8 cellular contexts compared by ENCODE assay signal in genomic region chr1:239826209-239826608, GRCh38.
"Had no signal": no experiment of that assay in that cellular context is flagged by ENCODE, and none has a peak within 500 bp of the region (broad histone marks: within the 10 kb centered on the region; RNA-seq: fewer than 3 reads in every experiment).

No MANE protein-coding gene starts in this region.

- H3K27ac Mint-ChIP-seq: HFFc6 had no signal

- H3K4me3 Mint-ChIP-seq: HFFc6 had no signal

- H3K9me3 Mint-ChIP-seq: HFFc6 had no signal

- H3K27ac ChIP-seq: GM23248 had no signal

- H3K9me3 ChIP-seq: HAP-1 had no signal

- ATAC-seq: HCT116, K562 had no signal

- H2AFZ ChIP-seq: GM23248 had no signal

- H3K9ac ChIP-seq: GM23248 had no signal

- H3K4me3 ChIP-seq: GM23248, HAP-1, K562 had no signal

- H3K4me1 ChIP-seq: HAP-1 had no signal

- H3K36me3 ChIP-seq: HAP-1 had no signal

- DNase-seq: GM23248, GOT3, H7, HFFc6, IMR-90 had no signal
